23 cellular contexts compared by ENCODE assay signal in genomic region chr9:16031971-16032370, GRCh38.
DNase-seq lines count a peak whose midpoint lies in the region; ATAC-seq and TF ChIP-seq lines count a peak whose summit lies in the region.
"Had no signal": no experiment of that assay in that cellular context is flagged by ENCODE, and none has a peak within 500 bp of the region (broad histone marks: within the 10 kb centered on the region; RNA-seq: fewer than 3 reads in every experiment).

No MANE protein-coding gene starts in this region.

- ATAC-seq in GM23338, result no peak
- ATAC-seq: activated T-helper 17 cell treated with anti-CD3 and anti-CD28 coated beads, Interleukin-2, amount 50 U/mL, for 72 hours; CD8-positive, alpha-beta T cell; HCT116; stimulated activated effector memory CD8-positive, alpha-beta T cell treated with anti-CD3 and anti-CD28 coated beads, Interleukin-12 subunit alpha, Interleukin-12 subunit beta, amount 100 ng/mL, for 72 hours had no signal

- TF ChIP-seq CTCF in AG10803 (conservative IDR thresholded peaks at IDR 0.05; ENCODE audit: low read length) (no peak), astrocyte of the cerebellum (IDR thresholded peaks at IDR 0.05; ENCODE audit: low read depth, low read length, missing control alignments) (no peak), GM23338 (conservative IDR thresholded peaks at IDR 0.05; ENCODE audit: low read depth in 2 of 2) (no peak)

- no peaks in the 10 kb centered on the region for H3K79me1 ChIP-seq in mesenchymal stem cell (replicated peaks; ENCODE audit: low read length, poor library complexity, severe bottlenecking)

- H3K23ac ChIP-seq in mesenchymal stem cell (ENCODE audit: low read length in 2 of 2), result no peak overlapping the region

- H3K27ac ChIP-seq in mesenchymal stem cell (ENCODE audit: low read length, poor library complexity, severe bottlenecking) (peak overlapping the region; percentile 88), GM23338 (ENCODE audit: low read depth) (no peak overlapping the region)
- H3K27ac ChIP-seq: esophagus squamous epithelium, KMS-11, SK-N-MC had no signal

- peak overlapping the region in 1 of 2 experiments; percentile 51 for H3K4ac ChIP-seq in mesenchymal stem cell (ENCODE audit: low read depth in 1 of 2, low read length in 2 of 2)

- in situ Hi-C loops in astrocyte of the cerebellum (cut with HindIII; ENCODE audit: low sequenced_read_pairs), result no loop called here

- H3K36me3 Mint-ChIP-seq in GM23338 (ENCODE audit: low read depth), result no peaks in the 10 kb centered on the region
- H3K36me3 Mint-ChIP-seq: CD8-positive, alpha-beta T cell; stimulated activated effector memory CD8-positive, alpha-beta T cell treated with anti-CD3 and anti-CD28 coated beads, Interleukin-12 subunit alpha, Interleukin-12 subunit beta, amount 100 ng/mL, for 72 hours had no signal

- H3F3A ChIP-seq in GM23338 (replicated peaks; ENCODE audit: low read depth), result no peaks in the 10 kb centered on the region

- H3K9me3 Mint-ChIP-seq in GM23338, result peaks cover 4% of the 10 kb centered on the region
- H3K9me3 Mint-ChIP-seq: CD8-positive, alpha-beta T cell had no signal

- no peak overlapping the region for H3K4me3 ChIP-seq in AG10803 (ENCODE audit: low read length)
- H3K4me3 ChIP-seq in astrocyte of the cerebellum (ENCODE audit: low read depth, low read length), result no peak overlapping the region
- H3K4me3 ChIP-seq in mesenchymal stem cell (ENCODE audit: insufficient read depth in 1 of 2, low read depth in 1 of 2, low read length in 2 of 2), result no peak overlapping the region
- no peak overlapping the region for H3K4me3 ChIP-seq in GM23338
- H3K4me3 ChIP-seq: esophagus squamous epithelium, SK-N-MC had no signal

- peaks cover 6% of the 10 kb centered on the region for H3K9me3 ChIP-seq in mesenchymal stem cell (ENCODE audit: control insufficient read depth, low read length)
- H3K9me3 ChIP-seq: esophagus squamous epithelium had no signal

- peak overlapping the region; percentile 73 for H4K8ac ChIP-seq in mesenchymal stem cell (ENCODE audit: low read length)

- H2BK5ac ChIP-seq in mesenchymal stem cell (ENCODE audit: low read depth, low read length, poor library complexity, severe bottlenecking), result peak overlapping the region; percentile 94

- no peaks in the 10 kb centered on the region for H3K36me3 ChIP-seq in mesenchymal stem cell (ENCODE audit: control insufficient read depth in 1 of 2, insufficient read depth in 2 of 2, low read depth in 1 of 2, low read length in 2 of 2)
- no peaks in the 10 kb centered on the region; the same call in 1 of the 2 replicates for H3K36me3 ChIP-seq in GM23338 (ENCODE audit: insufficient read depth)
- H3K36me3 ChIP-seq: esophagus squamous epithelium had no signal

- no peak overlapping the region for H2AFZ ChIP-seq in mesenchymal stem cell (ENCODE audit: low read depth, low read length)
- H2AFZ ChIP-seq in GM23338, result no peak overlapping the region

- no peak overlapping the region for H2BK12ac ChIP-seq in mesenchymal stem cell (ENCODE audit: low read length in 2 of 2)

- no peak overlapping the region for H3K4me2 ChIP-seq in mesenchymal stem cell (ENCODE audit: low read length, poor library complexity, severe bottlenecking)
- no peak overlapping the region for H3K4me2 ChIP-seq in GM23338
- H3K4me2 ChIP-seq: KMS-11 had no signal

- no peak overlapping the region for H3K27ac Mint-ChIP-seq in GM23338
- H3K27ac Mint-ChIP-seq: activated T-helper 17 cell treated with anti-CD3 and anti-CD28 coated beads, Interleukin-2, amount 50 U/mL, for 72 hours; CD8-positive, alpha-beta T cell; stimulated activated effector memory CD8-positive, alpha-beta T cell treated with anti-CD3 and anti-CD28 coated beads, Interleukin-12 subunit alpha, Interleukin-12 subunit beta, amount 100 ng/mL, for 72 hours had no signal

- H3K27me3 Mint-ChIP-seq in GM23338 (ENCODE audit: insufficient read depth, low read depth, poor library complexity), result no peaks in the 10 kb centered on the region
- H3K27me3 Mint-ChIP-seq: activated T-helper 17 cell treated with anti-CD3 and anti-CD28 coated beads, Interleukin-2, amount 50 U/mL, for 72 hours; central memory CD8-positive, alpha-beta T cell had no signal

- no peak overlapping the region for H3K4me3 Mint-ChIP-seq in GM23338
- H3K4me3 Mint-ChIP-seq: activated T-helper 17 cell treated with anti-CD3 and anti-CD28 coated beads, Interleukin-2, amount 50 U/mL, for 72 hours; CD8-positive, alpha-beta T cell; central memory CD8-positive, alpha-beta T cell; neural crest cell; stimulated activated effector memory CD8-positive, alpha-beta T cell treated with anti-CD3 and anti-CD28 coated beads, Interleukin-12 subunit alpha, Interleukin-12 subunit beta, amount 100 ng/mL, for 72 hours had no signal

- H2BK15ac ChIP-seq in mesenchymal stem cell (ENCODE audit: low read depth, poor library complexity, severe bottlenecking), result peak overlapping the region; percentile 73

- DNase-seq in AG10803 (ENCODE audit: low read depth) (peak; percentile 58), HT1080 (ENCODE audit: low read depth) (peak; percentile 58), astrocyte of the cerebellum (ENCODE audit: low read depth) (peak; percentile 90), mesenchymal stem cell (no peak), NCI-H1694 (lab: John Stamatoyannopoulos, UW) (no peak), anterior cingulate cortex (lab: John Stamatoyannopoulos, UW) (no peak), COR-L47 (lab: John Stamatoyannopoulos, UW) (no peak), GM23338 (ENCODE audit: low spot score) (no peak)
- DNase-seq: activated CD4-positive, CD25-positive, alpha-beta regulatory T cell treated with anti-CD3 and anti-CD28 coated beads, Interleukin-2, amount 50 U/mL, for 72 hours; CD8-positive, alpha-beta T cell; effector CD8-positive, alpha-beta T cell; esophagus squamous epithelium; head of caudate nucleus; NCI-H748 treated with DMSO at 0.1 percent for 48 hours; stimulated activated CD4-positive, alpha-beta T cell treated with anti-CD3 and anti-CD28 coated beads, Interleukin-12 subunit alpha, Interleukin-12 subunit beta, amount 100 ng/mL, for 4 hours; T1000 had no signal

- H2AK5ac ChIP-seq in mesenchymal stem cell (ENCODE audit: low read length, severe bottlenecking), result peak overlapping the region; percentile 13

- no peak overlapping the region for H3K9ac ChIP-seq in mesenchymal stem cell (ENCODE audit: low read length)
- H3K9ac ChIP-seq: KMS-11 had no signal

- H3K79me2 ChIP-seq in GM23338 (replicated peaks; ENCODE audit: insufficient read depth), result no peaks in the 10 kb centered on the region

- H3K4me1 ChIP-seq in mesenchymal stem cell (ENCODE audit: control insufficient read depth, insufficient read depth, low read depth, low read length) (peaks cover 13% of the 10 kb centered on the region), GM23338 (ENCODE audit: insufficient read depth) (no peaks in the 10 kb centered on the region; the same call in 1 of the 2 replicates)
- H3K4me1 ChIP-seq: esophagus squamous epithelium had no signal

- WGBS in mesenchymal stem cell, result 93% methylated on average over 6 of the region's 6 CpGs

- peak overlapping the region; percentile 70 for H4K91ac ChIP-seq in mesenchymal stem cell (ENCODE audit: low read length)

- 0 out of 2 replicates have a peak, but pooled peaks cover 3% of the 10 kb centered on the region for H3K9me2 ChIP-seq in GM23338 (ENCODE audit: insufficient read depth)

- H3K18ac ChIP-seq in mesenchymal stem cell (ENCODE audit: low read depth in 1 of 2, low read length in 2 of 2), result peak overlapping the region; percentile 1 to 45

- no peak overlapping the region for H2BK120ac ChIP-seq in mesenchymal stem cell (ENCODE audit: low read depth, low read length)

- H3K27me3 ChIP-seq in mesenchymal stem cell (ENCODE audit: control insufficient read depth in 1 of 2, insufficient read depth in 1 of 2, low read length in 2 of 2) (no peaks in the 10 kb centered on the region), GM23338 (ENCODE audit: insufficient read depth) (no peaks in the 10 kb centered on the region)
- H3K27me3 ChIP-seq: esophagus squamous epithelium had no signal

- no peak overlapping the region for H3K14ac ChIP-seq in mesenchymal stem cell (ENCODE audit: low read length in 2 of 2)

- H3K4me1 Mint-ChIP-seq in GM23338, result peaks cover 14% of the 10 kb centered on the region
- H3K4me1 Mint-ChIP-seq: activated T-helper 17 cell treated with anti-CD3 and anti-CD28 coated beads, Interleukin-2, amount 50 U/mL, for 72 hours; central memory CD8-positive, alpha-beta T cell; neural crest cell; stimulated activated effector memory CD8-positive, alpha-beta T cell treated with anti-CD3 and anti-CD28 coated beads, Interleukin-12 subunit alpha, Interleukin-12 subunit beta, amount 100 ng/mL, for 72 hours had no signal

- no peaks in the 10 kb centered on the region for H4K20me1 ChIP-seq in GM23338 (replicated peaks; ENCODE audit: insufficient read depth)

TF ChIP-seq in GM23338, 12 proteins besides CTCF, POLR2A, EP300 and RAD21 (continues in another document):
- TF ChIP-seq JUNB (IDR thresholded peaks at IDR 0.05; ENCODE audit: unreplicated experiment), result no peak
- no peak for TF ChIP-seq CREB1 (CRISPR knock-in tag; IDR thresholded peaks at IDR 0.05; ENCODE audit: low read depth)
- no peak for TF ChIP-seq STAT1 (IDR thresholded peaks at IDR 0.05; ENCODE audit: unreplicated experiment)
- no peak for TF ChIP-seq ZNF114 (CRISPR knock-in tag; IDR thresholded peaks at IDR 0.05)
- no peak for TF ChIP-seq ZNF331 (CRISPR knock-in tag; IDR thresholded peaks at IDR 0.05; ENCODE audit: low read depth)
- no peak for TF ChIP-seq REST (IDR thresholded peaks at IDR 0.05; ENCODE audit: unreplicated experiment)

Comparison
In these comparisons a context has a peak if more than half of its experiments do, and no peak if none do; other contexts are left out.
1. DNase-seq: peak in AG10803 (single experiment), HT1080 (single experiment) and astrocyte of the cerebellum (single experiment); none in mesenchymal stem cell (single experiment), NCI-H1694 (single experiment), anterior cingulate cortex (0 of 58), COR-L47 (single experiment) and GM23338 (single experiment).